Comparison of ENCODE assay signal across 28 cellular contexts in genomic region chr2:49917654-49918053, GRCh38.
"Had no signal": no experiment of that assay in that cellular context is flagged by ENCODE, and none has a peak within 500 bp of the region (broad histone marks: within the 10 kb centered on the region; RNA-seq: fewer than 3 reads in every experiment).

No MANE protein-coding gene starts in this region.

- H3K36me3 Mint-ChIP-seq: natural killer cell; neural progenitor cell; stimulated activated effector memory CD8-positive, alpha-beta T cell treated with anti-CD3 and anti-CD28 coated beads, Interleukin-12 subunit alpha, Interleukin-12 subunit beta, amount 100 ng/mL, for 72 hours; type B pancreatic cell had no signal

- H3K9ac ChIP-seq: neural progenitor cell had no signal

- H3K27ac Mint-ChIP-seq: natural killer cell; nephron progenitor cell; neural progenitor cell; stimulated activated effector memory CD8-positive, alpha-beta T cell treated with anti-CD3 and anti-CD28 coated beads, Interleukin-12 subunit alpha, Interleukin-12 subunit beta, amount 100 ng/mL, for 72 hours; stimulated activated naive CD8-positive, alpha-beta T cell treated with anti-CD3 and anti-CD28 coated beads, Interleukin-15, amount 100 ng/mL, for 72 hours; type B pancreatic cell had no signal

- H3K27me3 Mint-ChIP-seq: stimulated activated naive CD8-positive, alpha-beta T cell treated with anti-CD3 and anti-CD28 coated beads, Interleukin-15, amount 100 ng/mL, for 72 hours; type B pancreatic cell had no signal

- H3K9me3 Mint-ChIP-seq: nephron progenitor cell; neural progenitor cell; stimulated activated naive CD8-positive, alpha-beta T cell treated with anti-CD3 and anti-CD28 coated beads, Interleukin-15, amount 100 ng/mL, for 72 hours; type B pancreatic cell had no signal

- H3K4me1 Mint-ChIP-seq: natural killer cell; nephron progenitor cell; neural progenitor cell; stimulated activated effector memory CD8-positive, alpha-beta T cell treated with anti-CD3 and anti-CD28 coated beads, Interleukin-12 subunit alpha, Interleukin-12 subunit beta, amount 100 ng/mL, for 72 hours; stimulated activated naive CD8-positive, alpha-beta T cell treated with anti-CD3 and anti-CD28 coated beads, Interleukin-15, amount 100 ng/mL, for 72 hours had no signal

- H3K4me3 Mint-ChIP-seq: natural killer cell; nephron progenitor cell; neural progenitor cell; stimulated activated effector memory CD8-positive, alpha-beta T cell treated with anti-CD3 and anti-CD28 coated beads, Interleukin-12 subunit alpha, Interleukin-12 subunit beta, amount 100 ng/mL, for 72 hours; stimulated activated naive CD8-positive, alpha-beta T cell treated with anti-CD3 and anti-CD28 coated beads, Interleukin-15, amount 100 ng/mL, for 72 hours; type B pancreatic cell had no signal

- H3K9me3 ChIP-seq: left lung, lower lobe of right lung, neutrophil, ovary, prostate gland, spleen, tibial nerve, uterus had no signal

- DNase-seq: hippocampal formation; left colon; left lung; lower lobe of right lung; mammary epithelial cell; mesenchymal stem cell; natural killer cell; nephron progenitor cell; occipital lobe; ovary; posterior cingulate gyrus; retina; right cardiac atrium; spleen; stimulated activated CD4-positive, alpha-beta T cell treated with anti-CD3 and anti-CD28 coated beads, Interleukin-4, amount 100 ng/mL, for 24 hours; stimulated activated naive CD4-positive, alpha-beta T cell treated with Interleukin-2 at 50 U/mL for 16 hours; stimulated activated naive CD8-positive, alpha-beta T cell treated with anti-CD3 and anti-CD28 coated beads, Interleukin-15, amount 100 ng/mL, for 72 hours; substantia nigra; uterus had no signal

- H3K4me3 ChIP-seq: left lung, lower lobe of right lung, neural progenitor cell, ovary, prostate gland, skin epidermis, spleen, tibial nerve, uterus had no signal

- H3K27ac ChIP-seq: left lung, lower lobe of right lung, neural progenitor cell, neutrophil, ovary, prostate gland, skin epidermis, spleen, tibial nerve, uterus had no signal

- FAIRE-seq: keratinocyte had no signal

- ATAC-seq: left colon; left lung; lower lobe of right lung; natural killer cell; right cardiac atrium; sciatic nerve; stimulated activated effector memory CD8-positive, alpha-beta T cell treated with anti-CD3 and anti-CD28 coated beads, Interleukin-12 subunit alpha, Interleukin-12 subunit beta, amount 100 ng/mL, for 72 hours; stimulated activated naive CD8-positive, alpha-beta T cell treated with anti-CD3 and anti-CD28 coated beads, Interleukin-15, amount 100 ng/mL, for 72 hours had no signal

- H3K27me3 ChIP-seq: left lung, neural progenitor cell, neutrophil, ovary, spleen, tibial nerve, uterus had no signal

- H3K36me3 ChIP-seq: left lung, lower lobe of right lung, neural progenitor cell, neutrophil, ovary, prostate gland, spleen, tibial nerve, uterus had no signal

- H3K4me1 ChIP-seq: left lung, lower lobe of right lung, neural progenitor cell, prostate gland, spleen, tibial nerve, uterus had no signal
